In the genomic region with DNA sequence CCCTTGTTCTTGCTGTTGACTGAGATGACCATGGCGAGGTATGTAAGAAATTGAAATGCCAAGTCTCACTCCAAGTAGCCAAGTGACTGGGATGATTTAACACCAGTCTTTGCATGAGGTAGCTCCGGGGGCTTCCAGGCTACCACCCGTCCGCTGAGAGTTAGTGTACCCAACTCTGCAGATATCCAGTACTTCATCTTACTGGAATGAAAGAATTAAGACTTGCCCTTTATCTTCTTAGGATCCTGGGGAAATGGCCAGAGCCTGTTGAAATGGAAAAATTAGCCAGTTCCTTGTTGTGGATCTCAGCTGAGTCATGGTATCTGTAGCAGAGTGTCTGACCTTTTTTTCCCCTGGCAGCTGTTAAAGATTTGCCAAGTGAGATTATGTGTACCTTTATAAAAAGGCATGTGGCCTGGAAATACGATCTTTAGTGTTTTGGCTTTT, we compare ENCODE assay signal across 9 cellular contexts.
DNase-seq lines count a peak whose midpoint lies in the region; ATAC-seq, FAIRE-seq and TF ChIP-seq lines count a peak whose summit lies in the region.
"Had no signal": no experiment of that assay in that cellular context is flagged by ENCODE, and none has a peak within 500 bp of the region (broad histone marks: within the 10 kb centered on the region; RNA-seq: fewer than 3 reads in every experiment).

No MANE protein-coding gene starts in this region.

- peak overlapping the region; percentile 34 for H3K4ac ChIP-seq in IMR-90 (ENCODE audit: low read depth, low read length)
- H3K4ac ChIP-seq in H1 (replicated peaks; ENCODE audit: insufficient read length, low read depth, low read length) = no peak overlapping the region
- H3K4ac ChIP-seq in mesenchymal stem cell (ENCODE audit: low read depth in 1 of 2, low read length in 2 of 2) = peak overlapping the region; percentile 10 to 89

- H2AFZ ChIP-seq in IMR-90 (replicated peaks; ENCODE audit: low read length, poor library complexity) = no peak overlapping the region
- no peak overlapping the region for H2AFZ ChIP-seq in H1 (ENCODE audit: low read length)
- H2AFZ ChIP-seq in mesenchymal stem cell (ENCODE audit: low read depth, low read length) = no peak overlapping the region

- H3K4me2 ChIP-seq in IMR-90 (ENCODE audit: low read depth, low read length) (peak overlapping the region; percentile 65), H1 (ENCODE audit: insufficient read depth in 1 of 2, low read depth in 2 of 2, low read length in 2 of 2) (peak overlapping the region; percentile 54 to 76), mesenchymal stem cell (ENCODE audit: low read length, poor library complexity, severe bottlenecking) (peak overlapping the region; percentile 54)

- 0 out of 2 replicates have a peak, but pooled peaks cover 5% of the 10 kb centered on the region for H4K20me1 ChIP-seq in IMR-90 (ENCODE audit: insufficient read depth, low read length)
- H4K20me1 ChIP-seq in H1 (replicated peaks in 1 of 2; ENCODE audit: control insufficient read depth in 1 of 2, insufficient read depth in 2 of 2, low read length in 2 of 2) = no peaks in the 10 kb centered on the region

- peak overlapping the region; percentile 66 for H2BK5ac ChIP-seq in IMR-90 (ENCODE audit: low read depth, low read length, poor library complexity, severe bottlenecking)
- H2BK5ac ChIP-seq in H1 (ENCODE audit: low read depth, low read length) = no peak overlapping the region
- H2BK5ac ChIP-seq in mesenchymal stem cell (ENCODE audit: low read depth, low read length, poor library complexity, severe bottlenecking) = peak overlapping the region; percentile 82

- peaks cover 2% of the 10 kb centered on the region; the same call in 1 of the 2 replicates for H3K23me2 ChIP-seq in H1 (ENCODE audit: low read depth, low read length)

- CTCF ChIA-PET in IMR-90 (lab: Yijun Ruan, JAX) (interaction anchor here (1.0 kb wide), 1 partner anchor 12 kb away, joined by 3 read pairs; no protein-coding TSS in a partner anchor), H1 (lab: Charles Lee; ENCODE audit: partially characterized antibody) (interaction anchor here (0.9 kb wide), 1 partner anchor 14 kb away, joined by 3 read pairs; no protein-coding TSS in a partner anchor)

- no TSS peak for BruUV-seq in IMR-90 (replicated peaks; lab: Mats Ljungman, UMichigan)

- intact Hi-C loops in IMR-90 (cut with micrococcal nuclease) = no loop called here

- peak overlapping the region; percentile 2 for H2AK9ac ChIP-seq in IMR-90 (replicated peaks; ENCODE audit: low read depth, low read length, poor library complexity)

- H3K9me3 ChIP-seq in IMR-90 (ENCODE audit: control insufficient read depth, insufficient read depth, low read length) (no peaks in the 10 kb centered on the region), H1 (ENCODE audit: insufficient read depth in 2 of 2, low read depth in 1 of 2, low read length in 1 of 2) (no peaks in the 10 kb centered on the region), mesenchymal stem cell (ENCODE audit: control insufficient read depth, low read length) (no peaks in the 10 kb centered on the region)

- no peak for TF ChIP-seq POLR2A in IMR-90 (IDR thresholded peaks at IDR 0.05; ENCODE audit: low read depth, low read length)
- no peak for TF ChIP-seq POLR2A in H1 (IDR thresholded peaks at IDR 0.05; ENCODE audit: control extremely low read depth in 1 of 2, low read depth in 2 of 2, low read length in 2 of 2)

- H3K27me3 ChIP-seq in IMR-90 (ENCODE audit: control insufficient read depth, insufficient read depth, low read length) = no peaks in the 10 kb centered on the region
- no peaks in the 10 kb centered on the region for H3K27me3 ChIP-seq in H1 (replicated peaks in 1 of 4; ENCODE audit: control insufficient read depth in 3 of 4, extremely low read depth in 1 of 4, insufficient read depth in 3 of 4, low read length in 3 of 4)
- H3K27me3 ChIP-seq in mesenchymal stem cell (ENCODE audit: control insufficient read depth in 1 of 2, insufficient read depth in 1 of 2, low read length in 2 of 2) = no peaks in the 10 kb centered on the region

- H4K8ac ChIP-seq in IMR-90 (ENCODE audit: low read depth in 2 of 2, low read length in 2 of 2) (peak overlapping the region in 1 of 2 experiments; percentile 39; a peak in 2 of 4 replicates), H1 (ENCODE audit: extremely low read depth, insufficient read depth, low read length) (no peak overlapping the region), mesenchymal stem cell (ENCODE audit: low read length) (peak overlapping the region; percentile 52)

- H3K18ac ChIP-seq in IMR-90 (ENCODE audit: low read depth, low read length) = peak overlapping the region; percentile 91
- H3K18ac ChIP-seq in H1 (ENCODE audit: extremely low read depth, low read length) = no peak overlapping the region; the same call in 1 of the 2 replicates
- H3K18ac ChIP-seq in mesenchymal stem cell (ENCODE audit: low read depth in 1 of 2, low read length in 2 of 2) = peak overlapping the region; percentile 17 to 87

- H2BK20ac ChIP-seq in IMR-90 (ENCODE audit: low read depth, low read length) (no peak overlapping the region), H1 (ENCODE audit: low read length) (no peak overlapping the region)

- WGBS in IMR-90 (ENCODE audit: extremely low coverage in 2 of 2, insufficient read length in 1 of 2), 2 experiments = no CpG with 5 or more reads among the region's 5 CpGs
- 51% methylated on average over 5 of the region's 5 CpGs; no CpG with 5 or more reads in 1 of the 2 experiments for WGBS in H1 (ENCODE audit: extremely low coverage in 1 of 2, insufficient coverage in 1 of 2, insufficient read length in 1 of 2, insufficient replicate concordance in 2 of 2, low coverage in 1 of 2, low lambda C conversion rate in 2 of 2, missing lambda C conversion rate in 1 of 2), 2 experiments
- WGBS in mesenchymal stem cell = 4% methylated on average over 3 of the region's 5 CpGs

- H2AK5ac ChIP-seq in IMR-90 (ENCODE audit: low read depth, low read length) (peak overlapping the region; percentile 55; the same call in 1 of the 2 replicates), H1 (ENCODE audit: low read depth, low read length) (no peak overlapping the region), mesenchymal stem cell (ENCODE audit: low read length, severe bottlenecking) (peak overlapping the region; percentile 49)

- no peak overlapping the region for H3K4me3 ChIP-seq in IMR-90 (ENCODE audit: insufficient read depth, low read depth, low read length)
- peak overlapping the region in 1 of 4 experiments; percentile 26; a peak in 2 of 8 replicates for H3K4me3 ChIP-seq in H1 (ENCODE audit: extremely low read depth in 1 of 4, insufficient read depth in 2 of 4, low read depth in 3 of 4, low read length in 4 of 4)
- H3K4me3 ChIP-seq in mesenchymal stem cell (ENCODE audit: insufficient read depth in 1 of 2, low read depth in 1 of 2, low read length in 2 of 2) = peak overlapping the region in 1 of 2 experiments; percentile 57

- H2BK12ac ChIP-seq in H1 (ENCODE audit: low read depth, low read length) (no peak overlapping the region), mesenchymal stem cell (ENCODE audit: low read length in 2 of 2) (peak overlapping the region; percentile 80 to 94)

- FAIRE-seq in H1 (lab: Jason Lieb, UNC) = no peak

- DNase-seq in ACHN (peak; percentile 80), IMR-90 (peak; percentile 82), H1 (ENCODE audit: low read depth in 1 of 2, low spot score in 2 of 2) (no peak), mesenchymal stem cell (peak; percentile 87), G401 (ENCODE audit: low spot score) (no peak), SW 1271 (lab: John Stamatoyannopoulos, UW) (no peak)
- DNase-seq in activated CD4-positive, alpha-beta T cell treated with anti-CD3 and anti-CD28 coated beads, Interleukin-2, amount 50 U/mL, for 4 hours = no peak
- DNase-seq: DMS79 had no signal

- H3K27ac ChIP-seq in IMR-90 (ENCODE audit: insufficient read depth, low read length) = peak overlapping the region; percentile 65; the same call in 1 of the 2 replicates
- H3K27ac ChIP-seq in H1 (ENCODE audit: low read depth, low read length) = no peak overlapping the region
- H3K27ac ChIP-seq in mesenchymal stem cell (ENCODE audit: low read length, poor library complexity, severe bottlenecking) = peak overlapping the region; percentile 92

- peak overlapping the region; percentile 88 for H3K14ac ChIP-seq in IMR-90 (replicated peaks; ENCODE audit: low read depth, low read length)
- no peak overlapping the region for H3K14ac ChIP-seq in H1 (ENCODE audit: insufficient read length)
- H3K14ac ChIP-seq in mesenchymal stem cell (ENCODE audit: low read length in 2 of 2) = peak overlapping the region in 1 of 2 experiments; percentile 71

- H2BK15ac ChIP-seq in IMR-90 (ENCODE audit: low read depth, low read length) (no peak overlapping the region), H1 (ENCODE audit: low read length) (no peak overlapping the region), mesenchymal stem cell (ENCODE audit: low read depth, poor library complexity, severe bottlenecking) (no peak overlapping the region)

- no peak for TF ChIP-seq CTCF in IMR-90 (conservative IDR thresholded peaks at IDR 0.05; ENCODE audit: low read depth, low read length)
- no peak for TF ChIP-seq CTCF in H1 (IDR thresholded peaks at IDR 0.05; ENCODE audit: control extremely low read depth in 1 of 3, insufficient read depth in 1 of 3, low read depth in 1 of 3, low read length in 3 of 3)

- H4K91ac ChIP-seq in IMR-90 (ENCODE audit: insufficient read depth, low read depth, low read length) (0 out of 2 replicates have a peak overlapping the region, but pooled peaks have one; percentile 39), H1 (replicated peaks; ENCODE audit: insufficient read length, low read length) (no peak overlapping the region), mesenchymal stem cell (ENCODE audit: low read length) (peak overlapping the region; percentile 64)

- H3K36me3 ChIP-seq in IMR-90 (ENCODE audit: control insufficient read depth, insufficient read depth, low read length) (peaks cover 2% of the 10 kb centered on the region; the same call in 1 of the 2 replicates), H1 (ENCODE audit: control insufficient read depth in 2 of 4, insufficient read depth in 4 of 4, low read length in 3 of 4) (no peaks in the 10 kb centered on the region), mesenchymal stem cell (ENCODE audit: control insufficient read depth in 1 of 2, insufficient read depth in 2 of 2, low read depth in 1 of 2, low read length in 2 of 2) (peaks cover 0 to 2% of the 10 kb centered on the region in 2 experiments)

- in situ Hi-C loops in ACHN (cut with HindIII; ENCODE audit: low pct_ligation_motif_present, low pct_unique_long_range_greater_than_20kb, low sequenced_read_pairs) = no loop called here
- in situ Hi-C loops in IMR-90 (cut with MboI; ENCODE audit: low sequenced_read_pairs) = no loop called here
- in situ Hi-C loops in G401 (cut with HindIII; ENCODE audit: low sequenced_read_pairs) = no loop called here

- H3K4me1 ChIP-seq in IMR-90 (ENCODE audit: control insufficient read depth, insufficient read depth, low read length) (peaks cover 8% of the 10 kb centered on the region), H1 (replicated peaks in 1 of 4; ENCODE audit: control insufficient read depth in 3 of 4, insufficient read depth in 4 of 4, low read length in 3 of 4) (peaks cover 0 to 14% (median 7%) of the 10 kb centered on the region in 4 experiments; a peak in 4 of 7 replicates), mesenchymal stem cell (ENCODE audit: control insufficient read depth, insufficient read depth, low read depth, low read length) (peaks cover 4% of the 10 kb centered on the region)

- H3K56ac ChIP-seq in IMR-90 (ENCODE audit: extremely low read depth, insufficient read depth, low read length) (no peak overlapping the region), H1 (replicated peaks; ENCODE audit: insufficient read length, low read depth, low read length) (no peak overlapping the region)

- H2BK120ac ChIP-seq in IMR-90 (ENCODE audit: low read depth, low read length) (peak overlapping the region; percentile 43), H1 (replicated peaks; ENCODE audit: low read depth, low read length) (no peak overlapping the region), mesenchymal stem cell (ENCODE audit: low read depth, low read length) (no peak overlapping the region)

- H3K23ac ChIP-seq in IMR-90 (ENCODE audit: low read depth, low read length) (peak overlapping the region; percentile 59), H1 (ENCODE audit: insufficient read length) (no peak overlapping the region), mesenchymal stem cell (ENCODE audit: low read length in 2 of 2) (no peak overlapping the region)

- H4K5ac ChIP-seq in IMR-90 (ENCODE audit: low read depth, low read length) (peak overlapping the region; percentile 62), H1 (ENCODE audit: insufficient read length, low read depth, low read length) (no peak overlapping the region)

- POLR2A ChIA-PET in IMR-90 (lab: Charles Lee; ENCODE audit: unreplicated experiment) (no interaction called here), H1 (lab: Charles Lee; ENCODE audit: partially characterized antibody) (interaction anchor here (1.2 to 1.3 kb wide), 3 partner anchors 10 to 29 kb away, joined by 4 to 6 read pairs (median 5); no protein-coding TSS in a partner anchor)

- peaks cover 5% of the 10 kb centered on the region for H3K9me1 ChIP-seq in IMR-90 (ENCODE audit: insufficient read depth, low read length)

- peak; percentile 86 for ATAC-seq in IMR-90 (ENCODE audit: low read depth)
- ATAC-seq in GM18498 (IDR thresholded peaks at IDR 0.05; ENCODE audit: unreplicated experiment) = no peak

- no peaks in the 10 kb centered on the region for H3K79me2 ChIP-seq in H1 (ENCODE audit: control insufficient read depth in 1 of 2, insufficient read depth in 2 of 2, low read length in 2 of 2)

- TF ChIP-seq RAD21 in IMR-90 (IDR thresholded peaks at IDR 0.05; ENCODE audit: low read length) (no peak), H1 (IDR thresholded peaks at IDR 0.05 in 1 of 2, conservative IDR thresholded peaks at IDR 0.05 in 1 of 2; ENCODE audit: low read depth in 2 of 2, low read length in 2 of 2) (no peak)

- H3K79me1 ChIP-seq in IMR-90 (ENCODE audit: low read depth in 1 of 2, low read length in 2 of 2) = peaks cover 12 to 26% of the 10 kb centered on the region in 2 experiments; a peak in 3 of 4 replicates
- H3K79me1 ChIP-seq in H1 (ENCODE audit: low read depth, low read length) = no peaks in the 10 kb centered on the region
- H3K79me1 ChIP-seq in mesenchymal stem cell (replicated peaks; ENCODE audit: low read length, poor library complexity, severe bottlenecking) = peaks cover 17% of the 10 kb centered on the region

- dilution Hi-C loops in IMR-90 (cut with HindIII; ENCODE audit: low sequenced_read_pairs, unreplicated experiment) = no loop called here

- no peak for TF ChIP-seq EP300 in H1 (IDR thresholded peaks at IDR 0.05; ENCODE audit: borderline replicate concordance in 1 of 2, low read depth in 2 of 2, low read length in 2 of 2)

- H3K9ac ChIP-seq in IMR-90 (ENCODE audit: low read depth, low read length) (no peak overlapping the region), H1 (replicated peaks in 1 of 4; ENCODE audit: extremely low read depth in 1 of 4, low read depth in 3 of 4, low read length in 3 of 4) (peak overlapping the region in 1 of 4 experiments; percentile 24; a peak in 1 of 7 replicates), mesenchymal stem cell (ENCODE audit: low read length) (peak overlapping the region; percentile 26)

Comparison
In these comparisons a context has a peak if more than half of its experiments do, and no peak if none do; other contexts are left out.
1. DNase-seq: peak in ACHN (single experiment), IMR-90 (single experiment) and mesenchymal stem cell (single experiment); none in H1 (0 of 2), activated CD4-positive, alpha-beta T cell treated with anti-CD3 and anti-CD28 coated beads, Interleukin-2, amount 50 U/mL, for 4 hours (0 of 2), G401 (single experiment) and SW 1271 (0 of 2).
2. Peak in every context shown above with its lines, with median percentiles within 50 percentile points of each other: H3K4me2 ChIP-seq.